ENCODE assay signal across 8 cellular contexts in the genomic region with DNA sequence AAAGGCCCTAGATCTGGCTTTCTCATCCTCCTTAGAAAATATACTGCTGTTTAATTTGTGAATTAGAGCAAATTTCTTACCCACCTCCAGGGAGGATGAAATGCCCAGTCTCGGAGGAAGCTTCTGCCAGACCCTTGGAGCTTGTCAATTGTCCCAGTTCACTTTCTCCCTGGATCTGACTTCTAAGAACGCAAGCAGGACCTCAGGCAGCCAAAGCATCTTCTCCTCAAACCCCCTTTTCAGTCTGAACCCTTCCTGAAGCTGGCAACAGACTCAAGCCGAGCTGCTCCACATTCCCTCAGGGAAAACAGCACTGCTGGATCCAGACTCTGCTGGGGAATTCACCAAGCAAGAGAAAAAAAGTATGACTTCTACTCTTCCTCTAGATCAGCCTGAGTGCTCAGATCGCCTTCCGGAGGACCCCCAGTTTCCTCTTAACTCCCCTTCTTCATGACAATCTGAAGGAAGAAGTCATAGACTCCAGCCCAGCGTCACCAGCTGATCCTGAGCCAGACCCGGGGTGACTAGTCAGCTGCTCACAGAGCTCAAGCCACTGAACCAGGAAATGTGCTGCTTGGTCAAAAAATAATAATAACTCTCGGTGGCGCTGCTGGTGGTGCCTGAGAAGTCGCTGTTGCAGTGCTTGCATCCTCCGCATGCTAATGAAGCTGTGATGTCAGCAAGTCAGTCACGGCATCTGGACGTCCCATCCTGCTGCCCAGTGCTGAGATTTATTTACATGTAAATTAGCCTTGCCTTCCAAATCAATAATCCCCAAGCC. TPM values are rescaled to one million over a fixed set of nuclear protein-coding genes. Genes with fewer than 3 reads are reported as not detected.
DNase-seq lines count a peak whose midpoint lies in the region; ATAC-seq and TF ChIP-seq lines count a peak whose summit lies in the region.

Gene PRICKLE2, minus strand, starts transcription at position 641 of the 781 bp plus-strand sequence. CDS start 26,539 bp downstream, outside the sequence.

- no peaks in the 10 kb centered on the region for H3K9me3 Mint-ChIP-seq in effector memory CD8-positive, alpha-beta T cell
- no peaks in the 10 kb centered on the region for H3K9me3 Mint-ChIP-seq in activated CD4-positive, alpha-beta T cell treated with anti-CD3 and anti-CD28 coated beads, Interleukin-2, amount 10 ng/mL, durations not matched to agents 24 days and 14 days

- H3K4me2 ChIP-seq in HCT116 (ENCODE audit: low read length) (0 out of 2 replicates have a peak within 1 kb of the TSS, but pooled peaks have one; percentile 13), OCI-LY1 (ENCODE audit: low read length) (peak within 1 kb of the TSS; percentile 32)

- H3K4me1 Mint-ChIP-seq in effector memory CD8-positive, alpha-beta T cell (ENCODE audit: low read depth in 2 of 2) = no peaks in the 10 kb centered on the region
- no peaks in the 10 kb centered on the region for H3K4me1 Mint-ChIP-seq in activated CD4-positive, alpha-beta T cell treated with anti-CD3 and anti-CD28 coated beads, Interleukin-2, amount 10 ng/mL, durations not matched to agents 24 days and 14 days

- H3K4me3 ChIP-seq in HCT116 (replicated peaks in 1 of 2; ENCODE audit: low read depth in 1 of 2, low read length in 2 of 2) = no peak within 1 kb of the TSS
- H3K4me3 ChIP-seq in OCI-LY1 (ENCODE audit: low read depth, low read length, poor library complexity, severe bottlenecking) = peak within 1 kb of the TSS; percentile 18
- peak within 1 kb of the TSS; percentile 60 for H3K4me3 ChIP-seq in epithelial cell of proximal tubule (ENCODE audit: low read depth, low read length)
- peak within 1 kb of the TSS; percentile 29 for H3K4me3 ChIP-seq in mesodermal cell (ENCODE audit: extremely low read depth, insufficient read depth, low read length, poor library complexity, severe bottlenecking)
- peak within 1 kb of the TSS in 3 of 4 donors; percentile 5 to 30 (median 25) for H3K4me3 ChIP-seq in upper lobe of left lung

- H3K9me3 ChIP-seq in HCT116 (ENCODE audit: control insufficient read depth in 1 of 2, insufficient read depth in 1 of 2, low read depth in 1 of 2, low read length in 2 of 2) (no peaks in the 10 kb centered on the region), OCI-LY1 (ENCODE audit: low read length) (no peaks in the 10 kb centered on the region), mesodermal cell (ENCODE audit: control insufficient read depth, low read length) (no peaks in the 10 kb centered on the region), upper lobe of left lung (no peaks in the 10 kb centered on the region)

- H3K27ac ChIP-seq in HCT116 (ENCODE audit: low read depth, low read length) (no peak within 1 kb of the TSS), OCI-LY1 (ENCODE audit: low read depth, low read length, poor library complexity, severe bottlenecking) (no peak within 1 kb of the TSS), mesodermal cell (ENCODE audit: low read depth, low read length, severe bottlenecking) (peak within 1 kb of the TSS; percentile 82), upper lobe of left lung (peak within 1 kb of the TSS; percentile 58 to 74 (median 64))

- intact Hi-C loops in HCT116 (cut with micrococcal nuclease) = no loop called here
- intact Hi-C loops in activated CD4-positive, alpha-beta T cell treated with anti-CD3 and anti-CD28 coated beads, Interleukin-2, amount 10 ng/mL, durations not matched to agents 24 days and 14 days (cut with micrococcal nuclease) = no loop called here

- H2AFZ ChIP-seq in HCT116 (ENCODE audit: low read depth, low read length, poor library complexity, severe bottlenecking) (no peak within 1 kb of the TSS), OCI-LY1 (ENCODE audit: low read length) (no peak within 1 kb of the TSS)

- TF ChIP-seq CTCF in GM10248 (IDR thresholded peaks at IDR 0.05; ENCODE audit: control extremely low read depth, extremely low read depth, low read depth, missing control alignments) (no peak), HCT116 (IDR thresholded peaks at IDR 0.05 in 2 of 3, conservative IDR thresholded peaks at IDR 0.05 in 1 of 3; ENCODE audit: borderline replicate concordance in 1 of 3, insufficient read depth in 1 of 3, low read depth in 2 of 3, low read length in 2 of 3) (no peak), OCI-LY1 (IDR thresholded peaks at IDR 0.05; ENCODE audit: low read length) (no peak), epithelial cell of proximal tubule (conservative IDR thresholded peaks at IDR 0.05; ENCODE audit: low read depth, low read length) (peak; percentile 29), upper lobe of left lung (IDR thresholded peaks at IDR 0.05) (peak in 2 of 6 experiments; percentile 18 to 30)

- no peak within 1 kb of the TSS for H3K27ac Mint-ChIP-seq in effector memory CD8-positive, alpha-beta T cell
- H3K27ac Mint-ChIP-seq in activated CD4-positive, alpha-beta T cell treated with anti-CD3 and anti-CD28 coated beads, Interleukin-2, amount 10 ng/mL, durations not matched to agents 24 days and 14 days = no peak within 1 kb of the TSS

- peak within 1 kb of the TSS in 1 of 2 donors; percentile 26 for H3K4me3 Mint-ChIP-seq in effector memory CD8-positive, alpha-beta T cell
- no peak within 1 kb of the TSS for H3K4me3 Mint-ChIP-seq in activated CD4-positive, alpha-beta T cell treated with anti-CD3 and anti-CD28 coated beads, Interleukin-2, amount 10 ng/mL, durations not matched to agents 24 days and 14 days

- no peak for TF ChIP-seq EP300 in upper lobe of left lung (IDR thresholded peaks at IDR 0.05)

- RAD21 ChIA-PET in HCT116 (lab: Charles Lee; ENCODE audit: low non-redundant PET in 1 of 2, low total read pairs in 2 of 2, uncharacterized antibody in 2 of 2, unreplicated experiment in 2 of 2) = no interaction called here

- H4K20me1 ChIP-seq in HCT116 (ENCODE audit: insufficient read depth) (no peaks in the 10 kb centered on the region), OCI-LY1 (ENCODE audit: insufficient read depth, low read length) (no peaks in the 10 kb centered on the region)

- H3K4me1 ChIP-seq in HCT116 (ENCODE audit: control insufficient read depth in 1 of 2, insufficient read depth in 2 of 2, low read length in 2 of 2) (no peaks in the 10 kb centered on the region), OCI-LY1 (ENCODE audit: insufficient read depth, low read length, severe bottlenecking) (no peaks in the 10 kb centered on the region), mesodermal cell (ENCODE audit: control insufficient read depth, insufficient read depth, low read length, poor library complexity, severe bottlenecking) (peaks cover 56% of the 10 kb centered on the region), upper lobe of left lung (peaks cover 21 to 40% (median 30%) of the 10 kb centered on the region in 4 donors)

- DNase-seq in GM10248 (ENCODE audit: extremely low spot score) = peak; percentile 46
- no peak for DNase-seq in HCT116 (ENCODE audit: low read depth, low spot score)
- DNase-seq in epithelial cell of proximal tubule (ENCODE audit: low read depth) = peak; percentile 89
- peak in 1 of 2 donors; percentile 34 for DNase-seq in upper lobe of left lung
- DNase-seq in effector memory CD8-positive, alpha-beta T cell = no peak
- no peak for DNase-seq in activated CD4-positive, alpha-beta T cell treated with anti-CD3 and anti-CD28 coated beads, Interleukin-2, amount 10 ng/mL, durations not matched to agents 24 days and 14 days

- H3K27me3 Mint-ChIP-seq in effector memory CD8-positive, alpha-beta T cell = peaks cover 6 to 20% of the 10 kb centered on the region in 2 donors
- no peaks in the 10 kb centered on the region for H3K27me3 Mint-ChIP-seq in activated CD4-positive, alpha-beta T cell treated with anti-CD3 and anti-CD28 coated beads, Interleukin-2, amount 10 ng/mL, durations not matched to agents 24 days and 14 days

- WGBS in mesodermal cell (ENCODE audit: insufficient coverage in 2 of 2), 2 experiments = 21% methylated on average over 9 to 12 of the region's 13 CpGs
- WGBS in upper lobe of left lung, 2 donors = 39 to 48% methylated on average over 11 to 13 of the region's 13 CpGs

- no peaks in the 10 kb centered on the region for H3K9me2 ChIP-seq in HCT116 (ENCODE audit: insufficient read depth)
- no peaks in the 10 kb centered on the region for H3K9me2 ChIP-seq in OCI-LY1 (ENCODE audit: low read depth, low read length)

- H3F3A ChIP-seq in OCI-LY1 (ENCODE audit: insufficient read depth, low read length) = no peaks in the 10 kb centered on the region

- ATAC-seq in HCT116 = peak; percentile 86
- ATAC-seq in upper lobe of left lung (ENCODE audit: low FRiP score in 2 of 2) = peak; percentile 45 to 72
- ATAC-seq in effector memory CD8-positive, alpha-beta T cell (replicated peaks) = no peak

- no peak for TF ChIP-seq RAD21 in HCT116 (IDR thresholded peaks at IDR 0.05; ENCODE audit: low read depth)

- H3K79me2 ChIP-seq in HCT116 (ENCODE audit: insufficient read depth, low read length) = no peaks in the 10 kb centered on the region
- no peaks in the 10 kb centered on the region for H3K79me2 ChIP-seq in OCI-LY1 (ENCODE audit: insufficient read depth, low read length)

- H3K36me3 ChIP-seq in HCT116 (ENCODE audit: control insufficient read depth in 1 of 2, insufficient read depth in 2 of 2, low read length in 2 of 2) (no peaks in the 10 kb centered on the region), OCI-LY1 (ENCODE audit: insufficient read depth, low read length) (no peaks in the 10 kb centered on the region), mesodermal cell (ENCODE audit: control insufficient read depth, insufficient read depth, low read length) (peaks cover 26% of the 10 kb centered on the region), upper lobe of left lung (no peaks in the 10 kb centered on the region)

- BruUV-seq in HCT116 (replicated peaks; lab: Mats Ljungman, UMichigan) = no TSS peak

- TF ChIP-seq POLR2A in HCT116 (IDR thresholded peaks at IDR 0.05; ENCODE audit: borderline replicate concordance, extremely low read depth, insufficient read depth, insufficient read length) = no peak
- no peak for TF ChIP-seq POLR2A in upper lobe of left lung (IDR thresholded peaks at IDR 0.05)

- H3K9ac ChIP-seq in HCT116 (ENCODE audit: low read length) = no peak within 1 kb of the TSS
- H3K9ac ChIP-seq in OCI-LY1 (ENCODE audit: low read length) = no peak within 1 kb of the TSS

- CTCF ChIA-PET in GM10248 (lab: Yijun Ruan, JAX) (interaction anchor here (0.7 to 3.6 kb wide), 9 partner anchors 8 to 259 kb away, joined by 3 to 12 read pairs (median 6); no protein-coding TSS in a partner anchor), HCT116 (lab: Charles Lee) (no interaction called here)

- no peaks in the 10 kb centered on the region for H3K36me3 Mint-ChIP-seq in effector memory CD8-positive, alpha-beta T cell (ENCODE audit: insufficient read depth)
- H3K36me3 Mint-ChIP-seq in activated CD4-positive, alpha-beta T cell treated with anti-CD3 and anti-CD28 coated beads, Interleukin-2, amount 10 ng/mL, durations not matched to agents 24 days and 14 days (ENCODE audit: low read depth) = no peaks in the 10 kb centered on the region

- POLR2A ChIA-PET in GM10248 (lab: Yijun Ruan, JAX) (interaction anchor here (0.6 kb wide), 1 partner anchor 126 kb away, joined by 4 read pairs; no protein-coding TSS in a partner anchor), HCT116 (lab: Charles Lee) (no interaction called here)

- H3K27me3 ChIP-seq in HCT116 (ENCODE audit: insufficient read depth, low read length) (peaks cover 21% of the 10 kb centered on the region), OCI-LY1 (ENCODE audit: insufficient read depth, low read length) (no peaks in the 10 kb centered on the region), upper lobe of left lung (no peaks in the 10 kb centered on the region)

RNA-seq across cellular contexts. Expression of gene PRICKLE2, which starts in this region (rescaled TPM):
- total RNA-seq in HCT116 (2021; ENCODE audit: unreplicated experiment) (0.05 TPM), epithelial cell of proximal tubule (2.5 and 5.1 TPM in 2 replicates), upper lobe of left lung (10 to 100 TPM; 28.3 to 68.9 (median 36.3) TPM)
- polyA plus RNA-seq in HCT116 (2012) = 0.01 TPM in 1 of 2 replicates, not detected in the other
- polyA plus RNA-seq in mesodermal cell (2013, experiment 1 of 2) = 17.5 TPM
- 15.7 TPM for polyA plus RNA-seq in mesodermal cell (2013, experiment 2 of 2)
- not detected in 2 replicates for total RNA-seq in activated CD4-positive, alpha-beta T cell treated with anti-CD3 and anti-CD28 coated beads, Interleukin-2, amount 10 ng/mL, durations not matched to agents 24 days and 14 days

Comparison
In these comparisons a context has a peak if more than half of its experiments do, and no peak if none do; other contexts are left out.
1. Peak in ATAC-seq and H3K4me2 ChIP-seq in HCT116; RNA of the gene not detected or under 1 TPM.
2. DNase-seq: peak in GM10248 (single experiment) and epithelial cell of proximal tubule (single experiment); none in HCT116 (single experiment), effector memory CD8-positive, alpha-beta T cell (0 of 3) and activated CD4-positive, alpha-beta T cell treated with anti-CD3 and anti-CD28 coated beads, Interleukin-2, amount 10 ng/mL, durations not matched to agents 24 days and 14 days (single experiment).
3. H3K27ac ChIP-seq: peak in mesodermal cell (single experiment) and upper lobe of left lung (4 of 4); none in HCT116 (single experiment) and OCI-LY1 (single experiment).
4. H3K4me3 ChIP-seq: peak in OCI-LY1 (single experiment), epithelial cell of proximal tubule (single experiment), mesodermal cell (single experiment) and upper lobe of left lung (3 of 4); none in HCT116 (0 of 2).